ENCODE assay signal across 24 cellular contexts in genomic region chr4:90254357-90254756, GRCh38.
A peak's percentile ranks its signal among the peaks of the same experiment; 100 is the strongest.
DNase-seq lines count a peak whose midpoint lies in the region; ATAC-seq, FAIRE-seq and TF ChIP-seq lines count a peak whose summit lies in the region.
"Had no signal": no experiment of that assay in that cellular context is flagged by ENCODE, and none has a peak within 500 bp of the region (broad histone marks: within the 10 kb centered on the region; RNA-seq: fewer than 3 reads in every experiment).

No MANE protein-coding gene starts in this region.

- H3K4me3 ChIP-seq in H1 (ENCODE audit: extremely low read depth in 1 of 4, insufficient read depth in 2 of 4, low read depth in 3 of 4, low read length in 4 of 4), result no peak overlapping the region
- no peak overlapping the region for H3K4me3 ChIP-seq in mesendoderm (ENCODE audit: low read length)
- H3K4me3 ChIP-seq: A549; BLaER1 treated with 17β-estradiol and CSF1 and Interleukin-3, amounts not matched to agents 10 nM and 100 nM; HAP-1 had no signal

- no peak overlapping the region for H3K27ac Mint-ChIP-seq in H9
- H3K27ac Mint-ChIP-seq: CD14-positive monocyte; CD4-positive, alpha-beta T cell; CD8-positive, alpha-beta memory T cell; HFFc6 had no signal

- no peak for FAIRE-seq in H1 (lab: Jason Lieb, UNC)
- FAIRE-seq: A549, D721Med, G401.6, GM12892, GM19239 had no signal

- H2BK15ac ChIP-seq in H9 (ENCODE audit: low read depth, low read length) (no peak overlapping the region), H1 (ENCODE audit: low read length) (no peak overlapping the region), mesendoderm (replicated peaks; ENCODE audit: low read depth) (no peak overlapping the region)

- H3K18ac ChIP-seq in H9 (ENCODE audit: insufficient read length, low read depth, low read length) (no peak overlapping the region), H1 (ENCODE audit: extremely low read depth, low read length) (no peak overlapping the region), mesendoderm (ENCODE audit: low read length) (no peak overlapping the region)

- no peak overlapping the region for H3K4ac ChIP-seq in H9 (ENCODE audit: low read depth, low read length)
- no peak overlapping the region for H3K4ac ChIP-seq in H1 (replicated peaks; ENCODE audit: insufficient read length, low read depth, low read length)
- no peak overlapping the region for H3K4ac ChIP-seq in mesendoderm (ENCODE audit: low read depth, low read length)

- H2BK120ac ChIP-seq in H9 (ENCODE audit: low read depth, low read length, poor library complexity, severe bottlenecking) (no peak overlapping the region), H1 (replicated peaks; ENCODE audit: low read depth, low read length) (no peak overlapping the region), mesendoderm (ENCODE audit: low read depth, low read length) (no peak overlapping the region)

- H4K91ac ChIP-seq in H9 (ENCODE audit: insufficient read length, low read depth, low read length), result no peak overlapping the region
- H4K91ac ChIP-seq in H1 (replicated peaks; ENCODE audit: insufficient read length, low read length), result no peak overlapping the region

- TF ChIP-seq POLR2A in H1 (IDR thresholded peaks at IDR 0.05; ENCODE audit: control extremely low read depth in 1 of 2, low read depth in 2 of 2, low read length in 2 of 2), result no peak

- CTCF ChIA-PET in H1 (lab: Charles Lee; ENCODE audit: partially characterized antibody), result interaction anchor here (0.6 to 1.1 kb wide), 5 partner anchors 14 to 1114 kb away, joined by 3 read pairs; no protein-coding TSS in a partner anchor

- WGBS in H9 (ENCODE audit: extremely low coverage, insufficient read length, low lambda C conversion rate), result no CpG with 5 or more reads among the region's 2 CpGs
- WGBS in H1 (ENCODE audit: extremely low coverage in 1 of 2, insufficient coverage in 1 of 2, insufficient read length in 1 of 2, insufficient replicate concordance in 2 of 2, low coverage in 1 of 2, low lambda C conversion rate in 2 of 2, missing lambda C conversion rate in 1 of 2), 2 experiments, result 92% methylated on average over 2 of the region's 2 CpGs; no CpG with 5 or more reads in 1 of the 2 experiments
- WGBS in mesendoderm (ENCODE audit: extremely low coverage, insufficient coverage, low lambda C conversion rate), result no CpG with 5 or more reads among the region's 2 CpGs

- H3K9me3 ChIP-seq in H9 (ENCODE audit: control insufficient read depth, low read depth, low read length) (no peaks in the 10 kb centered on the region), H1 (ENCODE audit: insufficient read depth in 2 of 2, low read depth in 1 of 2, low read length in 1 of 2) (no peaks in the 10 kb centered on the region)
- H3K9me3 ChIP-seq: A549; BE2C; BLaER1 treated with 17β-estradiol and CSF1 and Interleukin-3, amounts not matched to agents 10 nM and 100 nM; HAP-1 had no signal

- no peak for TF ChIP-seq CTCF in H9 (conservative IDR thresholded peaks at IDR 0.05)
- no peak for TF ChIP-seq CTCF in H1 (IDR thresholded peaks at IDR 0.05; ENCODE audit: control extremely low read depth in 1 of 3, insufficient read depth in 1 of 3, low read depth in 1 of 3, low read length in 3 of 3)

- no peak overlapping the region for H2AFZ ChIP-seq in H9 (ENCODE audit: low read length)
- H2AFZ ChIP-seq in H1 (ENCODE audit: low read length), result peak overlapping the region; percentile 76; the same call in 1 of the 2 replicates

- no peaks in the 10 kb centered on the region for H3K4me1 Mint-ChIP-seq in H9
- H3K4me1 Mint-ChIP-seq: CD14-positive monocyte; CD8-positive, alpha-beta memory T cell had no signal

- no peaks in the 10 kb centered on the region for H3K23me2 ChIP-seq in H9 (ENCODE audit: insufficient read length, low read depth, low read length, poor library complexity, severe bottlenecking)
- H3K23me2 ChIP-seq in H1 (ENCODE audit: low read depth, low read length), result no peaks in the 10 kb centered on the region

- H3K27me3 ChIP-seq in H9 (ENCODE audit: insufficient read depth, low read length) (no peaks in the 10 kb centered on the region), H1 (replicated peaks in 1 of 4; ENCODE audit: control insufficient read depth in 3 of 4, extremely low read depth in 1 of 4, insufficient read depth in 3 of 4, low read length in 3 of 4) (no peaks in the 10 kb centered on the region), mesendoderm (ENCODE audit: insufficient read depth, low read length, poor library complexity) (no peaks in the 10 kb centered on the region)
- H3K27me3 ChIP-seq: BE2C; BLaER1 treated with 17β-estradiol and CSF1 and Interleukin-3, amounts not matched to agents 10 nM and 100 nM had no signal

- TF ChIP-seq EP300 in H1 (IDR thresholded peaks at IDR 0.05; ENCODE audit: borderline replicate concordance in 1 of 2, low read depth in 2 of 2, low read length in 2 of 2), result no peak

- H4K8ac ChIP-seq in H9 (replicated peaks; ENCODE audit: insufficient read length, low read depth, low read length), result peak overlapping the region; percentile 91
- H4K8ac ChIP-seq in H1 (ENCODE audit: extremely low read depth, insufficient read depth, low read length), result no peak overlapping the region; the same call in 1 of the 2 replicates
- no peak overlapping the region for H4K8ac ChIP-seq in mesendoderm (ENCODE audit: low read depth, low read length)

- no peak overlapping the region for H2BK12ac ChIP-seq in H9 (ENCODE audit: insufficient read length, low read depth, low read length)
- no peak overlapping the region for H2BK12ac ChIP-seq in H1 (ENCODE audit: low read depth, low read length)

- no peak for ATAC-seq in HG03378 (IDR thresholded peaks at IDR 0.05; ENCODE audit: unreplicated experiment)
- no peak for ATAC-seq in GM21723 (IDR thresholded peaks at IDR 0.05; ENCODE audit: unreplicated experiment)
- no peak for ATAC-seq in activated CD4-positive, CD25-positive, alpha-beta regulatory T cell treated with anti-CD3 and anti-CD28 coated beads, Interleukin-2, amount 50 U/mL, for 24 hours
- ATAC-seq: A549 had no signal

- DNase-seq in H9 (no peak), H1 (ENCODE audit: low read depth in 1 of 2, low spot score in 2 of 2) (no peak), foreskin melanocyte (peak; percentile 43), mesendoderm (peak; percentile 17), EL (no peak)
- DNase-seq: 8988T; ACHN; BE2C; CD4-positive, alpha-beta T cell; CD8-positive, alpha-beta memory T cell; DMS 273 treated with DMSO at 0.1 percent for 48 hours; DMS79 treated with DMSO at 0.1 percent for 48 hours; HFFc6 had no signal

- H2BK5ac ChIP-seq in H9 (ENCODE audit: insufficient read length, low read length), result no peak overlapping the region
- H2BK5ac ChIP-seq in H1 (ENCODE audit: low read depth, low read length), result no peak overlapping the region
- no peak overlapping the region for H2BK5ac ChIP-seq in mesendoderm (ENCODE audit: low read length)

- POLR2A ChIA-PET in H1 (lab: Charles Lee; ENCODE audit: partially characterized antibody), result interaction anchor here (1.0 kb wide), 1 partner anchor 10 kb away, joined by 3 read pairs; no protein-coding TSS in a partner anchor

- H3K27ac ChIP-seq in H9 (ENCODE audit: insufficient read length, low read depth, low read length) (no peak overlapping the region), H1 (ENCODE audit: low read depth, low read length) (no peak overlapping the region), mesendoderm (ENCODE audit: low read depth, low read length) (no peak overlapping the region)
- H3K27ac ChIP-seq: A549; BLaER1 treated with 17β-estradiol and CSF1 and Interleukin-3, amounts not matched to agents 10 nM and 100 nM had no signal

- TF ChIP-seq RAD21 in H1 (IDR thresholded peaks at IDR 0.05 in 1 of 2, conservative IDR thresholded peaks at IDR 0.05 in 1 of 2; ENCODE audit: low read depth in 2 of 2, low read length in 2 of 2), result no peak

- H2BK20ac ChIP-seq in H9 (ENCODE audit: low read depth, low read length, poor library complexity, severe bottlenecking), result no peak overlapping the region
- no peak overlapping the region for H2BK20ac ChIP-seq in H1 (ENCODE audit: low read length)

- no peak overlapping the region for H3K4me2 ChIP-seq in H9 (ENCODE audit: insufficient read depth, insufficient read length, low read length)
- H3K4me2 ChIP-seq in H1 (ENCODE audit: insufficient read depth in 1 of 2, low read depth in 2 of 2, low read length in 2 of 2), result no peak overlapping the region
- no peak overlapping the region for H3K4me2 ChIP-seq in mesendoderm (ENCODE audit: low read length)
- H3K4me2 ChIP-seq: A549; BLaER1 treated with 17β-estradiol and CSF1 and Interleukin-3, amounts not matched to agents 10 nM and 100 nM had no signal

- H3K9ac ChIP-seq in H9 (ENCODE audit: extremely low read depth, insufficient read length, low read length) (no peak overlapping the region), H1 (replicated peaks in 1 of 4; ENCODE audit: extremely low read depth in 1 of 4, low read depth in 3 of 4, low read length in 3 of 4) (no peak overlapping the region), mesendoderm (ENCODE audit: low read length) (no peak overlapping the region)
- H3K9ac ChIP-seq: BLaER1 treated with 17β-estradiol and CSF1 and Interleukin-3, amounts not matched to agents 10 nM and 100 nM had no signal

- no peak overlapping the region for H3T11ph ChIP-seq in H9 (ENCODE audit: low read length)

- H3K79me1 ChIP-seq in H9 (ENCODE audit: insufficient read depth, low read depth, low read length, poor library complexity, severe bottlenecking), result no peaks in the 10 kb centered on the region
- no peaks in the 10 kb centered on the region for H3K79me1 ChIP-seq in H1 (ENCODE audit: low read depth, low read length)
- H3K79me1 ChIP-seq in mesendoderm (ENCODE audit: low read length), result no peaks in the 10 kb centered on the region

- H4K5ac ChIP-seq in H9 (ENCODE audit: insufficient read length, low read depth, low read length), result no peak overlapping the region
- H4K5ac ChIP-seq in H1 (ENCODE audit: insufficient read length, low read depth, low read length), result no peak overlapping the region
- H4K5ac ChIP-seq in mesendoderm (ENCODE audit: low read length), result no peak overlapping the region

- H3K56ac ChIP-seq in H9 (ENCODE audit: insufficient read length, low read depth, low read length) (no peak overlapping the region), H1 (replicated peaks; ENCODE audit: insufficient read length, low read depth, low read length) (no peak overlapping the region), mesendoderm (ENCODE audit: low read length) (no peak overlapping the region)

- no peak overlapping the region for H3K4me3 Mint-ChIP-seq in H9
- H3K4me3 Mint-ChIP-seq: CD14-positive monocyte; CD4-positive, alpha-beta T cell; CD8-positive, alpha-beta memory T cell; HFFc6 had no signal

- no peaks in the 10 kb centered on the region for H3K9me3 Mint-ChIP-seq in H9
- H3K9me3 Mint-ChIP-seq: CD4-positive, alpha-beta T cell had no signal

- H2AK5ac ChIP-seq in H9 (ENCODE audit: insufficient read length, low read length) (no peak overlapping the region), H1 (ENCODE audit: low read depth, low read length) (no peak overlapping the region), mesendoderm (ENCODE audit: low read length) (no peak overlapping the region)

- H3K23ac ChIP-seq in H9 (ENCODE audit: insufficient read length, low read depth, low read length), result no peak overlapping the region
- no peak overlapping the region for H3K23ac ChIP-seq in H1 (ENCODE audit: insufficient read length)
- no peak overlapping the region for H3K23ac ChIP-seq in mesendoderm (ENCODE audit: low read length)

- H3K14ac ChIP-seq in H9 (ENCODE audit: insufficient read depth, low read length), result no peak overlapping the region
- no peak overlapping the region for H3K14ac ChIP-seq in H1 (ENCODE audit: insufficient read length)

- H3K36me3 ChIP-seq in H1 (ENCODE audit: control insufficient read depth in 2 of 4, insufficient read depth in 4 of 4, low read length in 3 of 4) (no peaks in the 10 kb centered on the region), mesendoderm (ENCODE audit: control insufficient read depth, insufficient read depth, low read length) (no peaks in the 10 kb centered on the region)
- H3K36me3 ChIP-seq: BE2C; BLaER1 treated with 17β-estradiol and CSF1 and Interleukin-3, amounts not matched to agents 10 nM and 100 nM; HAP-1 had no signal

- no peaks in the 10 kb centered on the region for H3K36me3 Mint-ChIP-seq in H9 (ENCODE audit: insufficient read depth in 1 of 3, low read depth in 3 of 3)
- H3K36me3 Mint-ChIP-seq: CD14-positive monocyte; CD8-positive, alpha-beta memory T cell had no signal

- H4K20me1 ChIP-seq in H9 (ENCODE audit: control insufficient read depth, insufficient read depth, insufficient read length) (no peaks in the 10 kb centered on the region), H1 (replicated peaks in 1 of 2; ENCODE audit: control insufficient read depth in 1 of 2, insufficient read depth in 2 of 2, low read length in 2 of 2) (no peaks in the 10 kb centered on the region)
- H4K20me1 ChIP-seq: BLaER1 treated with 17β-estradiol and CSF1 and Interleukin-3, amounts not matched to agents 10 nM and 100 nM had no signal

- H3K27me3 Mint-ChIP-seq in H9 (ENCODE audit: low read depth), result no peaks in the 10 kb centered on the region
- H3K27me3 Mint-ChIP-seq: CD4-positive, alpha-beta T cell; CD8-positive, alpha-beta memory T cell had no signal

- H3K79me2 ChIP-seq in H9 (ENCODE audit: insufficient read depth, low read length) (no peaks in the 10 kb centered on the region), H1 (ENCODE audit: control insufficient read depth in 1 of 2, insufficient read depth in 2 of 2, low read length in 2 of 2) (no peaks in the 10 kb centered on the region), mesendoderm (ENCODE audit: control insufficient read depth, insufficient read depth, low read length) (no peaks in the 10 kb centered on the region)

- H3K4me1 ChIP-seq in H9 (ENCODE audit: insufficient read depth, low read length), result no peaks in the 10 kb centered on the region
- H3K4me1 ChIP-seq in H1 (replicated peaks in 1 of 4; ENCODE audit: control insufficient read depth in 3 of 4, insufficient read depth in 4 of 4, low read length in 3 of 4), result no peaks in the 10 kb centered on the region
- no peaks in the 10 kb centered on the region for H3K4me1 ChIP-seq in mesendoderm (ENCODE audit: control insufficient read depth, low read depth, low read length)
- H3K4me1 ChIP-seq: A549; BE2C; BLaER1 treated with 17β-estradiol and CSF1 and Interleukin-3, amounts not matched to agents 10 nM and 100 nM; HAP-1 had no signal

Comparison
In these comparisons a context has a peak if more than half of its experiments do, and no peak if none do; other contexts are left out.
1. DNase-seq: peak in foreskin melanocyte (single experiment) and mesendoderm (single experiment); none in H9 (single experiment), H1 (0 of 2) and EL (single experiment).